In genomic region chr3:197807969-197808587, GRCh38 we compare ENCODE assay signal across 12 cellular contexts. TPM values are rescaled to one million over a fixed set of nuclear protein-coding genes. Genes with fewer than 3 reads are reported as not detected.
DNase-seq lines count a peak whose midpoint lies in the region; ATAC-seq, FAIRE-seq and TF ChIP-seq lines count a peak whose summit lies in the region.
"Had no signal": no experiment of that assay in that cellular context is flagged by ENCODE, and none has a peak within 500 bp of the region (broad histone marks: within the 10 kb centered on the region; RNA-seq: fewer than 3 reads in every experiment).

No MANE protein-coding gene starts in this region.

- H3K27ac Mint-ChIP-seq in astrocyte (ENCODE audit: unreplicated experiment): peak overlapping the region; percentile 76
- H3K27ac Mint-ChIP-seq in mesothelial cell of epicardium: peak overlapping the region; percentile 40
- H3K27ac Mint-ChIP-seq: dendritic cell treated with granulocyte-macrophage colony-stimulating factor and Interleukin-4, amounts not matched to agents 40 ng/mL and 50 ng/mL, for 4 days had no signal

- H3K4me3 ChIP-seq in heart right ventricle: no peak overlapping the region
- H3K4me3 ChIP-seq in astrocyte (ENCODE audit: insufficient read depth, low read depth, low read length): no peak overlapping the region
- no peak overlapping the region for H3K4me3 ChIP-seq in vagina
- H3K4me3 ChIP-seq in testis: no peak overlapping the region

- FAIRE-seq in astrocyte (lab: Jason Lieb, UNC): peak; percentile 20

- H3K4me1 Mint-ChIP-seq in astrocyte (ENCODE audit: low read depth, unreplicated experiment): peaks cover 28% of the 10 kb centered on the region
- peaks cover 18% of the 10 kb centered on the region for H3K4me1 Mint-ChIP-seq in mesothelial cell of epicardium

- peak in 1 of 8 donors; percentile 22 for ATAC-seq in heart right ventricle
- ATAC-seq in Right ventricle myocardium inferior: no peak
- ATAC-seq in GM19035 (IDR thresholded peaks at IDR 0.05; ENCODE audit: unreplicated experiment): no peak

- DNase-seq in heart right ventricle: no peak
- no peak for DNase-seq in Right ventricle myocardium inferior (ENCODE audit: missing footprints)
- DNase-seq in astrocyte (ENCODE audit: low read depth): peak; percentile 54
- no peak for DNase-seq in mesothelial cell of epicardium (ENCODE audit: low spot score in 2 of 2, unreplicated experiment in 2 of 2)
- no peak for DNase-seq in vagina (ENCODE audit: extremely low spot score in 2 of 2)
- DNase-seq in NCI-H1930 (lab: John Stamatoyannopoulos, UW): no peak
- DNase-seq in testis: no peak
- DNase-seq: BE2C, NCI-H2029 treated with DMSO at 0.1 percent for 48 hours, retina had no signal

- 71 to 75% methylated on average over 4 of the region's 4 CpGs for WGBS in heart right ventricle, 2 donors
- WGBS in testis, 2 donors: 78 to 83% methylated on average over 4 of the region's 4 CpGs

- peaks cover 91% of the 10 kb centered on the region for H3K79me2 ChIP-seq in astrocyte (ENCODE audit: insufficient read depth, low read length)

- H3K9me3 ChIP-seq in heart right ventricle (no peaks in the 10 kb centered on the region), astrocyte (ENCODE audit: insufficient read depth, low read depth, low read length) (no peaks in the 10 kb centered on the region), vagina (no peaks in the 10 kb centered on the region), testis (no peaks in the 10 kb centered on the region)
- H3K9me3 ChIP-seq: BE2C had no signal

- peaks cover 3 to 42% (median 33%) of the 10 kb centered on the region in 9 donors for H3K4me1 ChIP-seq in heart right ventricle
- H3K4me1 ChIP-seq in astrocyte (ENCODE audit: insufficient read depth, low read length): peaks cover 22% of the 10 kb centered on the region
- H3K4me1 ChIP-seq in vagina: peaks cover 44% of the 10 kb centered on the region
- H3K4me1 ChIP-seq in testis: peaks cover 22% of the 10 kb centered on the region
- H3K4me1 ChIP-seq: BE2C had no signal

- H3K9ac ChIP-seq in astrocyte (ENCODE audit: low read length): no peak overlapping the region

- H3K9me3 Mint-ChIP-seq in astrocyte (ENCODE audit: unreplicated experiment) (peaks cover 2% of the 10 kb centered on the region), mesothelial cell of epicardium (no peaks in the 10 kb centered on the region)
- H3K9me3 Mint-ChIP-seq: dendritic cell treated with granulocyte-macrophage colony-stimulating factor and Interleukin-4, amounts not matched to agents 40 ng/mL and 50 ng/mL, for 4 days had no signal

- no peaks in the 10 kb centered on the region for H3K27me3 ChIP-seq in heart right ventricle
- H3K27me3 ChIP-seq in astrocyte (ENCODE audit: insufficient read depth, low read length): no peaks in the 10 kb centered on the region
- no peaks in the 10 kb centered on the region for H3K27me3 ChIP-seq in vagina
- H3K27me3 ChIP-seq in testis: no peaks in the 10 kb centered on the region
- H3K27me3 ChIP-seq: BE2C had no signal

- H3K36me3 Mint-ChIP-seq in astrocyte (ENCODE audit: low read depth, unreplicated experiment) (peaks cover 3% of the 10 kb centered on the region), mesothelial cell of epicardium (peaks cover 1% of the 10 kb centered on the region)

- no peaks in the 10 kb centered on the region for H3K27me3 Mint-ChIP-seq in astrocyte (ENCODE audit: low read depth, unreplicated experiment)
- H3K27me3 Mint-ChIP-seq in mesothelial cell of epicardium (ENCODE audit: low read depth): no peaks in the 10 kb centered on the region
- H3K27me3 Mint-ChIP-seq: dendritic cell treated with granulocyte-macrophage colony-stimulating factor and Interleukin-4, amounts not matched to agents 40 ng/mL and 50 ng/mL, for 4 days had no signal

- H4K20me1 ChIP-seq in astrocyte (ENCODE audit: insufficient read depth, low read length): peaks cover 70% of the 10 kb centered on the region

- TF ChIP-seq CTCF in heart right ventricle (IDR thresholded peaks at IDR 0.05) (no peak), astrocyte (IDR thresholded peaks at IDR 0.05; ENCODE audit: insufficient read depth, low read depth, low read length) (no peak), mesothelial cell of epicardium (IDR thresholded peaks at IDR 0.05; ENCODE audit: unreplicated experiment) (no peak), vagina (IDR thresholded peaks at IDR 0.05) (no peak), testis (IDR thresholded peaks at IDR 0.05) (no peak)

- no peak for TF ChIP-seq POLR2A in vagina (IDR thresholded peaks at IDR 0.05)
- TF ChIP-seq POLR2A in testis (IDR thresholded peaks at IDR 0.05): no peak

- H2AFZ ChIP-seq in astrocyte (ENCODE audit: low read depth, low read length): no peak overlapping the region

- H3K4me2 ChIP-seq in astrocyte (ENCODE audit: low read length): peak overlapping the region; percentile 28

- no peaks in the 10 kb centered on the region for H3K36me3 ChIP-seq in heart right ventricle
- H3K36me3 ChIP-seq in astrocyte (ENCODE audit: insufficient read depth, low read length): no peaks in the 10 kb centered on the region
- H3K36me3 ChIP-seq in vagina: no peaks in the 10 kb centered on the region
- no peaks in the 10 kb centered on the region for H3K36me3 ChIP-seq in testis (ENCODE audit: low read depth, missing control alignments)
- H3K36me3 ChIP-seq: BE2C had no signal

- peak overlapping the region in 7 of 10 donors; percentile 1 to 50 (median 37) for H3K27ac ChIP-seq in heart right ventricle
- H3K27ac ChIP-seq in astrocyte (ENCODE audit: low read depth, low read length): peak overlapping the region; percentile 6
- peak overlapping the region; percentile 44 for H3K27ac ChIP-seq in vagina
- peak overlapping the region in 1 of 2 donors; percentile 66 for H3K27ac ChIP-seq in testis

- intact Hi-C loops in heart right ventricle (cut with DNase I) (no loop called here), Right ventricle myocardium inferior (cut with DNase I) (no loop called here), vagina (cut with DNase I) (no loop called here), testis (cut with DNase I; ENCODE audit: low total_unique reads) (no loop called here)

- H3K4me3 Mint-ChIP-seq in astrocyte (ENCODE audit: unreplicated experiment) (peak overlapping the region; percentile 24), mesothelial cell of epicardium (no peak overlapping the region)
- H3K4me3 Mint-ChIP-seq: dendritic cell treated with granulocyte-macrophage colony-stimulating factor and Interleukin-4, amounts not matched to agents 40 ng/mL and 50 ng/mL, for 4 days had no signal

RNA-seq across cellular contexts. Expression of gene LRCH3, which starts 17.0 kb away (rescaled TPM):
- total RNA-seq in heart right ventricle (10 to 100 TPM; 21.5 to 33.2 (median 28.0) TPM), Right ventricle myocardium inferior (17.9 TPM), astrocyte (42.1 and 49.6 TPM in 2 replicates), mesothelial cell of epicardium (71.8 to 83.1 TPM (median 82.6 TPM) in 3 replicates), vagina (99.0 TPM), testis (100 to 1,000 TPM in 1 of 2 donors, 10 to 100 TPM in 1; 80.2 to 173 TPM)
- polyA plus RNA-seq in heart right ventricle (10 to 100 TPM in 1 of 2 donors, 1 to 10 TPM in 1; 7.1 to 12.1 TPM), testis (ENCODE audit: insufficient read depth, low read depth, low replicate concordance) (43.4 TPM)

RNA-seq across cellular contexts. Expression of gene FYTTD1, which starts 58.4 kb away (rescaled TPM):
- 100 to 1,000 TPM in 1 of 10 donors, 10 to 100 TPM in 9; 63.5 to 111 (median 82.4) TPM for total RNA-seq in heart right ventricle
- polyA plus RNA-seq in heart right ventricle: 10 to 100 TPM; 16.5 to 17.9 TPM
- 65.2 TPM for total RNA-seq in Right ventricle myocardium inferior
- total RNA-seq in astrocyte: 82.8 and 89.1 TPM in 2 replicates
- 57.1 to 62.7 TPM (median 62.2 TPM) in 3 replicates for total RNA-seq in mesothelial cell of epicardium
- 44.0 TPM for total RNA-seq in vagina
- 10 to 100 TPM; 79.5 to 83.6 TPM for total RNA-seq in testis
- 80.5 TPM for polyA plus RNA-seq in testis (ENCODE audit: insufficient read depth, low read depth, low replicate concordance)
